In the genomic region with DNA sequence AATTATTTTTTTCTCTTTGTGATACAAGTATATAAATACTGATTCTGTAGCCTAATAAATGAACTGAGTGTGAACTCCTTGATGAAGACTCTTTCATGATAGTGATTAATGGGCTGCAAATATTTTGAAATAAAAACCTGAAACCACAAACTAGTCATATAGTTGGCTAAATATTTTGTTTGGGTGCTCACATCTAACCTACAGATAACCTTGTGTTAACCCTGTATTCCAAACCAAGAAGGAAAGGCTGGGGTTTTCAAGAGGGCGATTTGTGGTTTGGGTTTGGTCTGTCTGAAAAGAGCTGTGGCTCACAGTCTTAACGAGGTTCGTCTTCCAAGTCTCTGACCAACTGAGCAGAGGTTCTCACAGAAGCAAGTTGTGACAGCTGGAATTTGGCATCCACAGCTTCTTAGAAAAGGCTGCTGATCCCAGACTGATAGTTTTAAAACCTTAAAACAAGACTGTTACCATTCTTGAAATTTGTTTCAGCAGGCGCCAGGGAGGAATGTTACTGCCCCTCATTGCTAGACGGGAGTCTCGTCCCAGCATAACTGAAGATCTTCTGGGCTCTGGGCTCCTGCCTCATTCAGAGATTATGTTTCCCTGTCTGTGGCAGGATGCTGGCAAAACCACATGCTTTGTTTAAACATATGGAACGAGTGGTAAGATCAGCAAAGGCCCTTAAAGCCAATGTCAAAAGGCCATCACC, we compare ENCODE assay signal across 9 cellular contexts.
DNase-seq lines count a peak whose midpoint lies in the region; ATAC-seq, FAIRE-seq and TF ChIP-seq lines count a peak whose summit lies in the region.
"Had no signal": no experiment of that assay in that cellular context is flagged by ENCODE, and none has a peak within 500 bp of the region (broad histone marks: within the 10 kb centered on the region; RNA-seq: fewer than 3 reads in every experiment).

No MANE protein-coding gene starts in this region.

- no peaks in the 10 kb centered on the region for H3K36me3 ChIP-seq in SK-N-SH (replicated peaks in 1 of 2; ENCODE audit: control insufficient read depth in 1 of 2, insufficient read depth in 2 of 2, low read length in 1 of 2)

- H3K79me2 ChIP-seq in SK-N-SH (ENCODE audit: insufficient read depth), result no peaks in the 10 kb centered on the region

- ATAC-seq in left cardiac atrium, result peak; percentile 23 to 93
- no peak for ATAC-seq in right cardiac atrium
- no peak for ATAC-seq in GM21528 (IDR thresholded peaks at IDR 0.05; ENCODE audit: low FRiP score, unreplicated experiment)

- peaks cover 43% of the 10 kb centered on the region for H3F3A ChIP-seq in SK-N-SH (replicated peaks; ENCODE audit: insufficient read depth)

- H3K27me3 ChIP-seq in right cardiac atrium (ENCODE audit: control insufficient read depth, insufficient read depth), result no peaks in the 10 kb centered on the region
- no peaks in the 10 kb centered on the region for H3K27me3 ChIP-seq in SK-N-SH (ENCODE audit: insufficient read depth)

- TF ChIP-seq RAD21 in SK-N-SH (IDR thresholded peaks at IDR 0.05; ENCODE audit: low read length), result no peak; the same call in 1 of the 2 replicates

- H3K9me3 ChIP-seq in right cardiac atrium (ENCODE audit: control insufficient read depth, low read length) (no peaks in the 10 kb centered on the region), SK-N-SH (peaks cover 16% of the 10 kb centered on the region)

- intact Hi-C loops in left cardiac atrium (cut with DNase I) (loop anchor here in 1 of 2 donors (10.0 kb wide), 1 partner anchor 754 kb away; no protein-coding TSS in a partner anchor), right cardiac atrium (cut with DNase I) (no loop called here)

- no peaks in the 10 kb centered on the region for H3K9me2 ChIP-seq in SK-N-SH

- DNase-seq in left cardiac atrium (no peak), right cardiac atrium (no peak), SK-N-SH (no peak), fibroblast of villous mesenchyme (ENCODE audit: low read depth) (peak; percentile 100), urothelium cell line (ENCODE audit: low spot score) (peak; percentile 35), NCI-H1417 treated with DMSO at 0.1 percent for 48 hours (lab: John Stamatoyannopoulos, UW) (no peak)
- no peak for DNase-seq in central memory CD4-positive, alpha-beta T cell
- DNase-seq: CD8-positive, alpha-beta memory T cell had no signal

- H3K4me3 ChIP-seq in right cardiac atrium (ENCODE audit: low read length) (no peak overlapping the region), SK-N-SH (ENCODE audit: low read depth in 2 of 2, low read length in 1 of 2) (no peak overlapping the region), fibroblast of villous mesenchyme (ENCODE audit: low read depth, low read length) (no peak overlapping the region)

- no peak for FAIRE-seq in urothelium cell line (lab: Jason Lieb, UNC)

- 65% methylated on average over 7 of the region's 7 CpGs for WGBS in right cardiac atrium
- WGBS in SK-N-SH (ENCODE audit: low lambda C conversion rate), result 10% methylated on average over 7 of the region's 7 CpGs

- POLR2A ChIA-PET in SK-N-SH (lab: Yijun Ruan, JAX), result no interaction called here

- no peak overlapping the region for H2AFZ ChIP-seq in SK-N-SH (ENCODE audit: low read depth)

- no peaks in the 10 kb centered on the region for H3K4me1 ChIP-seq in right cardiac atrium (ENCODE audit: control insufficient read depth, insufficient read depth, low read length)
- peaks cover 0 to 14% of the 10 kb centered on the region in 2 experiments; a peak in 2 of 4 replicates for H3K4me1 ChIP-seq in SK-N-SH (ENCODE audit: control insufficient read depth in 1 of 2, insufficient read depth in 2 of 2, low read depth in 1 of 2, low read length in 1 of 2)

- H4K20me1 ChIP-seq in SK-N-SH (ENCODE audit: insufficient read depth), result no peaks in the 10 kb centered on the region

- peak overlapping the region; percentile 68; the same call in 1 of the 2 replicates for H3K9ac ChIP-seq in SK-N-SH

- peak overlapping the region; percentile 25 for H3K4me2 ChIP-seq in SK-N-SH

- CTCF ChIA-PET in SK-N-SH (lab: Yijun Ruan, JAX), result interaction anchor here (1.0 to 1.4 kb wide), 2 partner anchors 16 to 72 kb away, joined by 3 read pairs; no protein-coding TSS in a partner anchor

- H3K27ac ChIP-seq in right cardiac atrium (ENCODE audit: low read length), result no peak overlapping the region
- peak overlapping the region; percentile 89 to 94; a peak in 3 of 4 replicates for H3K27ac ChIP-seq in SK-N-SH (ENCODE audit: low read depth in 2 of 2, low read length in 1 of 2)

- no peak for TF ChIP-seq CTCF in SK-N-SH (IDR thresholded peaks at IDR 0.05)
- no peak for TF ChIP-seq CTCF in fibroblast of villous mesenchyme (IDR thresholded peaks at IDR 0.05; ENCODE audit: insufficient read depth, low read depth, low read length)

- TF ChIP-seq EP300 in SK-N-SH (IDR thresholded peaks at IDR 0.05; ENCODE audit: borderline replicate concordance in 1 of 2, low read depth in 1 of 2, low read length in 1 of 2), result peak in 1 of 2 experiments; percentile 97; a peak in 2 of 4 replicates

TF ChIP-seq in SK-N-SH, 30 proteins besides CTCF, POLR2A, EP300 and RAD21 (continues in another document):
- TF ChIP-seq JUND (IDR thresholded peaks at IDR 0.05), result peak; percentile 66
- no peak for TF ChIP-seq MXI1 (IDR thresholded peaks at IDR 0.05; ENCODE audit: low read depth, low read length)
- TF ChIP-seq FOXM1 (IDR thresholded peaks at IDR 0.05; ENCODE audit: low read depth), result peak; percentile 86
- TF ChIP-seq RFX5 (IDR thresholded peaks at IDR 0.05; ENCODE audit: low read length), result no peak
- no peak for TF ChIP-seq NRF1 (IDR thresholded peaks at IDR 0.05; ENCODE audit: low read depth, low read length)
- TF ChIP-seq USF2 (IDR thresholded peaks at IDR 0.05; ENCODE audit: borderline replicate concordance, low read depth, low read length), result no peak
- TF ChIP-seq YY1 (IDR thresholded peaks at IDR 0.05; ENCODE audit: low read depth), result no peak; the same call in 1 of the 2 replicates
- TF ChIP-seq GABPA (IDR thresholded peaks at IDR 0.05; ENCODE audit: low read depth), result no peak
- TF ChIP-seq RXRA (IDR thresholded peaks at IDR 0.05; ENCODE audit: borderline replicate concordance, low read depth), result peak; percentile 97
- peak; percentile 31; the same call in 1 of the 2 replicates for TF ChIP-seq FOSL2 (IDR thresholded peaks at IDR 0.05; ENCODE audit: borderline replicate concordance, low read depth)
- peak; percentile 39; the same call in 1 of the 2 replicates for TF ChIP-seq REST (IDR thresholded peaks at IDR 0.05; ENCODE audit: low read depth, low read length)
- peak; percentile 66 for TF ChIP-seq MAX (IDR thresholded peaks at IDR 0.05; ENCODE audit: low read depth)
- no peak for TF ChIP-seq RCOR1 (IDR thresholded peaks at IDR 0.05; ENCODE audit: low read length)
- TF ChIP-seq USF1 (IDR thresholded peaks at IDR 0.05; ENCODE audit: borderline replicate concordance, low read depth), result no peak
- TF ChIP-seq EZH2phosphoT487 (IDR thresholded peaks at IDR 0.05; ENCODE audit: borderline replicate concordance, low read depth), result no peak

Comparison
In these comparisons a context has a peak if more than half of its experiments do, and no peak if none do; other contexts are left out.
1. ATAC-seq: peak in left cardiac atrium (2 of 2); none in right cardiac atrium (0 of 2) and GM21528 (single experiment).
2. DNase-seq: peak in fibroblast of villous mesenchyme (single experiment) and urothelium cell line (single experiment); none in left cardiac atrium (single experiment), right cardiac atrium (0 of 3), SK-N-SH (single experiment), central memory CD4-positive, alpha-beta T cell (single experiment) and NCI-H1417 treated with DMSO at 0.1 percent for 48 hours (single experiment).